ENCODE assay signal across 8 cellular contexts in genomic region chr14:95156153-95156764, GRCh38. TPM values are rescaled to one million over a fixed set of nuclear protein-coding genes. Genes with fewer than 3 reads are reported as not detected.
DNase-seq lines count a peak whose midpoint lies in the region; ATAC-seq lines count a peak whose summit lies in the region.

No MANE protein-coding gene starts in this region.

- no peak for DNase-seq in CD8-positive, alpha-beta memory T cell
- peak; percentile 1 for DNase-seq in HS-27A (ENCODE audit: low read depth)
- no peak for DNase-seq in activated T-helper 2 cell treated with anti-CD3 and anti-CD28 coated beads, Interferon-gamma antibody, Interleukin-2, Interleukin-4, amounts not matched to agents 10 μg/mL and 5 μg/mL and 100 μg/mL, durations not matched to agents 14 hours and 24 hours and 36 hours (ENCODE audit: low spot score)
- DNase-seq in stimulated activated effector memory CD8-positive, alpha-beta T cell treated with anti-CD3 and anti-CD28 coated beads, Interleukin-12 subunit alpha, Interleukin-12 subunit beta, amount 100 ng/mL, for 72 hours (ENCODE audit: low spot score in 2 of 2), result no peak
- no peak for DNase-seq in islet precursor cell

- POLR2A ChIA-PET in CD8-positive, alpha-beta memory T cell (lab: Charles Lee), result interaction anchor here (1.0 kb wide), 1 partner anchor 18 kb away, joined by 3 read pairs; no protein-coding TSS in a partner anchor

- peaks cover 41% of the 10 kb centered on the region for H3K4me1 ChIP-seq in CD8-positive, alpha-beta memory T cell (ENCODE audit: insufficient read depth, low read length)
- peaks cover 4% of the 10 kb centered on the region for H3K4me1 ChIP-seq in iPS-15b (ENCODE audit: control insufficient read depth, insufficient read depth, low read length)

- intact Hi-C loops in activated T-helper 2 cell treated with anti-CD3 and anti-CD28 coated beads, Interferon-gamma antibody, Interleukin-2, Interleukin-4, amounts not matched to agents 10 μg/mL and 5 μg/mL and 100 μg/mL, durations not matched to agents 14 hours and 24 hours and 36 hours (cut with micrococcal nuclease), result loop anchor here (2.0 to 5.0 kb wide), 3 partner anchors 109 to 367 kb away; no protein-coding TSS in a partner anchor

- peaks cover 0 to 9% (median 0%) of the 10 kb centered on the region in 3 donors for H3K36me3 Mint-ChIP-seq in CD8-positive, alpha-beta memory T cell
- peaks cover 25% of the 10 kb centered on the region for H3K36me3 Mint-ChIP-seq in activated T-helper 2 cell treated with anti-CD3 and anti-CD28 coated beads, Interferon-gamma antibody, Interleukin-2, Interleukin-4, amounts not matched to agents 10 μg/mL and 5 μg/mL and 100 μg/mL, durations not matched to agents 14 hours and 24 hours and 36 hours (ENCODE audit: low read depth)
- H3K36me3 Mint-ChIP-seq in stimulated activated effector memory CD8-positive, alpha-beta T cell treated with anti-CD3 and anti-CD28 coated beads, Interleukin-12 subunit alpha, Interleukin-12 subunit beta, amount 100 ng/mL, for 72 hours, result peaks cover 13% of the 10 kb centered on the region

- H3K27ac Mint-ChIP-seq in CD8-positive, alpha-beta memory T cell, result peak overlapping the region; percentile 16 to 94 (median 84)
- H3K27ac Mint-ChIP-seq in activated T-helper 2 cell treated with anti-CD3 and anti-CD28 coated beads, Interferon-gamma antibody, Interleukin-2, Interleukin-4, amounts not matched to agents 10 μg/mL and 5 μg/mL and 100 μg/mL, durations not matched to agents 14 hours and 24 hours and 36 hours, result peak overlapping the region; percentile 64
- H3K27ac Mint-ChIP-seq in stimulated activated effector memory CD8-positive, alpha-beta T cell treated with anti-CD3 and anti-CD28 coated beads, Interleukin-12 subunit alpha, Interleukin-12 subunit beta, amount 100 ng/mL, for 72 hours, result peak overlapping the region; percentile 99

- peak overlapping the region; percentile 72 for H3K4me3 ChIP-seq in CD8-positive, alpha-beta memory T cell (ENCODE audit: low read length)
- H3K4me3 ChIP-seq in iPS-15b (ENCODE audit: low read depth, low read length), result peak overlapping the region; percentile 91

- ATAC-seq in stimulated activated effector memory CD8-positive, alpha-beta T cell treated with anti-CD3 and anti-CD28 coated beads, Interleukin-12 subunit alpha, Interleukin-12 subunit beta, amount 100 ng/mL, for 72 hours, result no peak
- ATAC-seq in GM21619 (IDR thresholded peaks at IDR 0.05; ENCODE audit: unreplicated experiment) (no peak), GM21390 (IDR thresholded peaks at IDR 0.05; ENCODE audit: unreplicated experiment) (no peak)

- H3K9me3 ChIP-seq in CD8-positive, alpha-beta memory T cell (ENCODE audit: low read length), result no peaks in the 10 kb centered on the region
- no peaks in the 10 kb centered on the region for H3K9me3 ChIP-seq in iPS-15b (ENCODE audit: control insufficient read depth, insufficient read depth, low read length)

- H3K4me3 Mint-ChIP-seq in CD8-positive, alpha-beta memory T cell, result peak overlapping the region; percentile 75 to 92 (median 84)
- H3K4me3 Mint-ChIP-seq in activated T-helper 2 cell treated with anti-CD3 and anti-CD28 coated beads, Interferon-gamma antibody, Interleukin-2, Interleukin-4, amounts not matched to agents 10 μg/mL and 5 μg/mL and 100 μg/mL, durations not matched to agents 14 hours and 24 hours and 36 hours (ENCODE audit: low read depth), result peak overlapping the region; percentile 81
- H3K4me3 Mint-ChIP-seq in stimulated activated effector memory CD8-positive, alpha-beta T cell treated with anti-CD3 and anti-CD28 coated beads, Interleukin-12 subunit alpha, Interleukin-12 subunit beta, amount 100 ng/mL, for 72 hours, result peak overlapping the region; percentile 89

- H3K9me3 Mint-ChIP-seq in CD8-positive, alpha-beta memory T cell, result no peaks in the 10 kb centered on the region
- no peaks in the 10 kb centered on the region for H3K9me3 Mint-ChIP-seq in activated T-helper 2 cell treated with anti-CD3 and anti-CD28 coated beads, Interferon-gamma antibody, Interleukin-2, Interleukin-4, amounts not matched to agents 10 μg/mL and 5 μg/mL and 100 μg/mL, durations not matched to agents 14 hours and 24 hours and 36 hours
- H3K9me3 Mint-ChIP-seq in stimulated activated effector memory CD8-positive, alpha-beta T cell treated with anti-CD3 and anti-CD28 coated beads, Interleukin-12 subunit alpha, Interleukin-12 subunit beta, amount 100 ng/mL, for 72 hours, result no peaks in the 10 kb centered on the region

- peak overlapping the region; percentile 92 for H3K27ac ChIP-seq in CD8-positive, alpha-beta memory T cell (ENCODE audit: low read depth, low read length)

- peaks cover 47 to 59% (median 56%) of the 10 kb centered on the region in 3 donors for H3K4me1 Mint-ChIP-seq in CD8-positive, alpha-beta memory T cell
- H3K4me1 Mint-ChIP-seq in activated T-helper 2 cell treated with anti-CD3 and anti-CD28 coated beads, Interferon-gamma antibody, Interleukin-2, Interleukin-4, amounts not matched to agents 10 μg/mL and 5 μg/mL and 100 μg/mL, durations not matched to agents 14 hours and 24 hours and 36 hours (ENCODE audit: low read depth), result peaks cover 37% of the 10 kb centered on the region
- H3K4me1 Mint-ChIP-seq in stimulated activated effector memory CD8-positive, alpha-beta T cell treated with anti-CD3 and anti-CD28 coated beads, Interleukin-12 subunit alpha, Interleukin-12 subunit beta, amount 100 ng/mL, for 72 hours, result peaks cover 43% of the 10 kb centered on the region

- H3K27me3 ChIP-seq in CD8-positive, alpha-beta memory T cell (ENCODE audit: insufficient read depth, low read length, poor library complexity, severe bottlenecking), result no peaks in the 10 kb centered on the region
- no peaks in the 10 kb centered on the region for H3K27me3 ChIP-seq in iPS-15b (ENCODE audit: control insufficient read depth, insufficient read depth, low read length)

- CTCF ChIA-PET in CD8-positive, alpha-beta memory T cell (lab: Charles Lee), result no interaction called here

- peak overlapping the region; percentile 62 for H3K9ac ChIP-seq in iPS-15b (ENCODE audit: low read depth, low read length)

- no peaks in the 10 kb centered on the region for H3K36me3 ChIP-seq in CD8-positive, alpha-beta memory T cell (ENCODE audit: insufficient read depth, low read length)
- H3K36me3 ChIP-seq in iPS-15b (ENCODE audit: control insufficient read depth, insufficient read depth, low read length), result no peaks in the 10 kb centered on the region

- H3K27me3 Mint-ChIP-seq in CD8-positive, alpha-beta memory T cell, result no peaks in the 10 kb centered on the region
- H3K27me3 Mint-ChIP-seq in activated T-helper 2 cell treated with anti-CD3 and anti-CD28 coated beads, Interferon-gamma antibody, Interleukin-2, Interleukin-4, amounts not matched to agents 10 μg/mL and 5 μg/mL and 100 μg/mL, durations not matched to agents 14 hours and 24 hours and 36 hours (ENCODE audit: low read depth), result no peaks in the 10 kb centered on the region

RNA-seq across cellular contexts. Expression of gene DICER1, which starts 1.1 kb away (rescaled TPM):
- 10 to 100 TPM; 57.9 to 62.0 TPM for total RNA-seq in CD8-positive, alpha-beta memory T cell
- polyA plus RNA-seq in CD8-positive, alpha-beta memory T cell, result 15.0 TPM
- 64.0 and 67.1 TPM in 2 replicates for total RNA-seq in activated T-helper 2 cell treated with anti-CD3 and anti-CD28 coated beads, Interferon-gamma antibody, Interleukin-2, Interleukin-4, amounts not matched to agents 10 μg/mL and 5 μg/mL and 100 μg/mL, durations not matched to agents 14 hours and 24 hours and 36 hours
